Comparison of ENCODE assay signal across 8 cellular contexts in genomic region chr17:19646788-19647696, GRCh38. TPM values are rescaled to one million over a fixed set of nuclear protein-coding genes. Genes with fewer than 3 reads are reported as not detected.
DNase-seq lines count a peak whose midpoint lies in the region; ATAC-seq and TF ChIP-seq lines count a peak whose summit lies in the region.

No MANE protein-coding gene starts in this region.

- peak overlapping the region; percentile 99 for H3K4me3 Mint-ChIP-seq in memory B cell

- peak overlapping the region; percentile 79 for H3K27ac Mint-ChIP-seq in memory B cell

- ATAC-seq in memory B cell (ENCODE audit: low read depth) (no peak), GM18505 (IDR thresholded peaks at IDR 0.05; ENCODE audit: unreplicated experiment) (no peak)

- H3K36me3 ChIP-seq in breast epithelium (no peaks in the 10 kb centered on the region), vagina (no peaks in the 10 kb centered on the region)

- H3K4me3 ChIP-seq in breast epithelium (peak overlapping the region; percentile 65 to 88 (median 68)), vagina (peak overlapping the region; percentile 74 to 90)

- H3K36me3 Mint-ChIP-seq in memory B cell = peaks cover 1% of the 10 kb centered on the region

- H3K27me3 ChIP-seq in breast epithelium (no peaks in the 10 kb centered on the region), vagina (no peaks in the 10 kb centered on the region)

- intact Hi-C loops in breast epithelium (cut with DNase I; ENCODE audit: low total_unique reads) (no loop called here), vagina (cut with DNase I) (loop anchor here (10.0 kb wide), 1 partner anchor 132 kb away; no protein-coding TSS in a partner anchor)

- no peaks in the 10 kb centered on the region for H3K9me3 ChIP-seq in breast epithelium
- H3K9me3 ChIP-seq in vagina = no peaks in the 10 kb centered on the region

- H3K9me3 Mint-ChIP-seq in memory B cell = no peaks in the 10 kb centered on the region

- DNase-seq in ELF-1 (ENCODE audit: low read depth, low spot score) (peak; percentile 50), NCI-H146 treated with DMSO at 0.1 percent for 48 hours (lab: John Stamatoyannopoulos, UW; ENCODE audit: unreplicated experiment) (peak; percentile 93), breast epithelium (ENCODE audit: low spot score in 2 of 2) (no peak), memory B cell (ENCODE audit: low spot score in 2 of 2) (no peak), vagina (ENCODE audit: extremely low spot score in 2 of 2) (no peak), DMS79 treated with DMSO at 0.1 percent for 48 hours (lab: John Stamatoyannopoulos, UW) (no peak)
- DNase-seq in stimulated activated CD4-positive, alpha-beta T cell treated with anti-CD3 and anti-CD28 coated beads, Interleukin-4, amount 100 ng/mL, for 24 hours = no peak

- no peaks in the 10 kb centered on the region for H3K27me3 Mint-ChIP-seq in memory B cell

- no peak for TF ChIP-seq CTCF in breast epithelium (IDR thresholded peaks at IDR 0.05)
- no peak for TF ChIP-seq CTCF in vagina (IDR thresholded peaks at IDR 0.05)

- H3K4me1 ChIP-seq in breast epithelium = peaks cover 11 to 12% of the 10 kb centered on the region in 2 donors
- peaks cover 46% of the 10 kb centered on the region for H3K4me1 ChIP-seq in vagina

- peaks cover 23% of the 10 kb centered on the region for H3K4me1 Mint-ChIP-seq in memory B cell

- H3K27ac ChIP-seq in breast epithelium (peak overlapping the region; percentile 91 to 95), vagina (peak overlapping the region; percentile 92)

- TF ChIP-seq POLR2A in breast epithelium (IDR thresholded peaks at IDR 0.05) (no peak), vagina (IDR thresholded peaks at IDR 0.05) (no peak), GM18505 (IDR thresholded peaks at IDR 0.05; ENCODE audit: borderline replicate concordance, extremely low read depth, insufficient read depth, insufficient read length) (no peak)

RNA-seq across cellular contexts. Expression of gene ALDH3A2, which starts 1.5 kb away (rescaled TPM):
- total RNA-seq in breast epithelium (100 to 1,000 TPM; 123 to 141 (median 137) TPM), vagina (268 TPM)

Comparison
In these comparisons a context has a peak if more than half of its experiments do, and no peak if none do; other contexts are left out.
1. DNase-seq: peak in ELF-1 (single experiment) and NCI-H146 treated with DMSO at 0.1 percent for 48 hours (single experiment); none in breast epithelium (0 of 2), memory B cell (0 of 2), vagina (0 of 2), DMS79 treated with DMSO at 0.1 percent for 48 hours (single experiment) and stimulated activated CD4-positive, alpha-beta T cell treated with anti-CD3 and anti-CD28 coated beads, Interleukin-4, amount 100 ng/mL, for 24 hours (single experiment).